1 cellular context compared by ENCODE assay signal in genomic region chr10:123143825-123144168, GRCh38.
A peak's percentile ranks its signal among the peaks of the same experiment; 100 is the strongest.
TF ChIP-seq lines count a peak whose summit lies in the region.

No MANE protein-coding gene starts in this region.

TF ChIP-seq in H1, 55 proteins besides CTCF, POLR2A, EP300 and RAD21:
- TF ChIP-seq KDM5A (IDR thresholded peaks at IDR 0.05; ENCODE audit: low read length) (no peak), CBX8 (IDR thresholded peaks at IDR 0.05; ENCODE audit: borderline replicate concordance, low read depth, low read length) (peak; percentile 20; the same call in 1 of the 2 replicates)
